In the genomic region with DNA sequence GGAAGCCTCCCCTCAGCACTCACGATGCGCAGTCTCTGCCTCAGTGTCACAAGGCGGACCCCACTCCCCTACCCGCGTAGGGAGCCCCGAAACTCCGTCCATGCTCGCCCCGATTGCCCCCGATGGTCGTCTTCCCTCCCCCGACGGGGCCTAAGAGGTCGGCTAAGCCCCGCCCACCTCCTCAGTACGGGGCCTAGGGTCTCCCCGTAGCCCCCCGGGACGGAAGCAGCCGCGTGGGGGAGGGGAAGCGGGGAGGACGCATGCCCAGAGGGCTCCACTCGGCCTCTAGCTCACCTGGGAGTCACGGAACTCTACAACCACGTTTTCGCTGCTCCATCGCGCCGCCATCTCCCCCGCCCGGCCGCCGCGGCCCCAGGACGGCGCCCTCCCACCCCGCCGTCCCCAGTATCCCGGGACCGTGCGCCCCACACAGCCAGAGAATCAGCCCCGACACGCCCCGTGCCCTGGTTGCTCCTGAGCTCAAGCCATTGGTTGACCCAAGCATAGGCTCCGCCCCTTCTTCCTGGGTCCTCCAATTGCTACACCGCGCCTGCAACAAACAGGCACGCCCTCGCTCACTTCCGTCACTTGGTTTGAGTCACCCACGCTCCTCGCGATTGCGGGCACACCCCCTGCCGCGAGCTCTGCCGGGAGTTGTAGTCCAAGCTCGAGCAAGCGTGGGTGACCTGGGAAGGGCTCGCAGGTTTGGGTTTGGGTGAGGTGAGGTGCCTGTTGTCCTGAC, we compare ENCODE assay signal across 1 cellular context.
TF ChIP-seq lines count a peak whose summit lies in the region.

Gene WDR59, minus strand, starts transcription at position 454 of the 742 bp plus-strand sequence. Its CDS starts 106 bp downstream, at position 348.

TF ChIP-seq in K562, 482 proteins besides CTCF, POLR2A, EP300 and RAD21 (continued from another document and continues in another):
- TF ChIP-seq E2F6 (IDR thresholded peaks at IDR 0.05; ENCODE audit: borderline replicate concordance in 1 of 2, extremely low read depth in 1 of 2, insufficient read depth in 1 of 2, insufficient read length in 1 of 2, low read depth in 1 of 2, low read length in 1 of 2, poor library complexity in 1 of 2, severe bottlenecking in 1 of 2): peak in 1 of 2 experiments; percentile 48
- TF ChIP-seq, protein P1, sequence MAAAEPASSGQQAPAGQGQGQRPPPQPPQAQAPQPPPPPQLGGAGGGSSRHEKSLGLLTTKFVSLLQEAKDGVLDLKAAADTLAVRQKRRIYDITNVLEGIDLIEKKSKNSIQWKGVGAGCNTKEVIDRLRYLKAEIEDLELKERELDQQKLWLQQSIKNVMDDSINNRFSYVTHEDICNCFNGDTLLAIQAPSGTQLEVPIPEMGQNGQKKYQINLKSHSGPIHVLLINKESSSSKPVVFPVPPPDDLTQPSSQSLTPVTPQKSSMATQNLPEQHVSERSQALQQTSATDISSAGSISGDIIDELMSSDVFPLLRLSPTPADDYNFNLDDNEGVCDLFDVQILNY (CRISPR knock-in tag; IDR thresholded peaks at IDR 0.05): no peak
- no peak for TF ChIP-seq TSC22D4 (tag; IDR thresholded peaks at IDR 0.05)
- TF ChIP-seq NCOA6 (IDR thresholded peaks at IDR 0.05): no peak; the same call in 1 of the 2 replicates
- TF ChIP-seq, protein P2, sequence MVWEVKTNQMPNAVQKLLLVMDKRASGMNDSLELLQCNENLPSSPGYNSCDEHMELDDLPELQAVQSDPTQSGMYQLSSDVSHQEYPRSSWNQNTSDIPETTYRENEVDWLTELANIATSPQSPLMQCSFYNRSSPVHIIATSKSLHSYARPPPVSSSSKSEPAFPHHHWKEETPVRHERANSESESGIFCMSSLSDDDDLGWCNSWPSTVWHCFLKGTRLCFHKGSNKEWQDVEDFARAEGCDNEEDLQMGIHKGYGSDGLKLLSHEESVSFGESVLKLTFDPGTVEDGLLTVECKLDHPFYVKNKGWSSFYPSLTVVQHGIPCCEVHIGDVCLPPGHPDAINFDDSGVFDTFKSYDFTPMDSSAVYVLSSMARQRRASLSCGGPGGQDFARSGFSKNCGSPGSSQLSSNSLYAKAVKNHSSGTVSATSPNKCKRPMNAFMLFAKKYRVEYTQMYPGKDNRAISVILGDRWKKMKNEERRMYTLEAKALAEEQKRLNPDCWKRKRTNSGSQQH (CRISPR knock-in tag; IDR thresholded peaks at IDR 0.05): no peak
- no peak for TF ChIP-seq SETDB1 (IDR thresholded peaks at IDR 0.05; ENCODE audit: low read length)
- no peak for TF ChIP-seq ZNF76 (CRISPR knock-in tag; IDR thresholded peaks at IDR 0.05; ENCODE audit: borderline replicate concordance)
- TF ChIP-seq ZNF239 (CRISPR knock-in tag; IDR thresholded peaks at IDR 0.05): no peak
- TF ChIP-seq SLC30A9 (CRISPR knock-in tag; IDR thresholded peaks at IDR 0.05): no peak
- no peak for TF ChIP-seq ZZZ3 (IDR thresholded peaks at IDR 0.05)
- no peak for TF ChIP-seq EHMT2 (IDR thresholded peaks at IDR 0.05)
- TF ChIP-seq, protein P3, sequence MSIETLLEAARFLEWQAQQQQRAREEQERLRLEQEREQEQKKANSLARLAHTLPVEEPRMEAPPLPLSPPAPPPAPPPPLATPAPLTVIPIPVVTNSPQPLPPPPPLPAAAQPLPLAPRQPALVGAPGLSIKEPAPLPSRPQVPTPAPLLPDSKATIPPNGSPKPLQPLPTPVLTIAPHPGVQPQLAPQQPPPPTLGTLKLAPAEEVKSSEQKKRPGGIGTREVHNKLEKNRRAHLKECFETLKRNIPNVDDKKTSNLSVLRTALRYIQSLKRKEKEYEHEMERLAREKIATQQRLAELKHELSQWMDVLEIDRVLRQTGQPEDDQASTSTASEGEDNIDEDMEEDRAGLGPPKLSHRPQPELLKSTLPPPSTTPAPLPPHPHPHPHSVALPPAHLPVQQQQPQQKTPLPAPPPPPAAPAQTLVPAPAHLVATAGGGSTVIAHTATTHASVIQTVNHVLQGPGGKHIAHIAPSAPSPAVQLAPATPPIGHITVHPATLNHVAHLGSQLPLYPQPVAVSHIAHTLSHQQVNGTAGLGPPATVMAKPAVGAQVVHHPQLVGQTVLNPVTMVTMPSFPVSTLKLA (conservative IDR thresholded peaks at IDR 0.05): peak; percentile 92 to 95
- TF ChIP-seq KDM5B (IDR thresholded peaks at IDR 0.05; ENCODE audit: insufficient replicate concordance, low read depth, low read length): peak; percentile 88
- TF ChIP-seq ADNP (tag; IDR thresholded peaks at IDR 0.05): no peak
- TF ChIP-seq ZC3H4 (CRISPR knock-in tag; IDR thresholded peaks at IDR 0.05; ENCODE audit: borderline replicate concordance): peak; percentile 56; the same call in 1 of the 2 replicates
- no peak for TF ChIP-seq ZNF175 (CRISPR knock-in tag; IDR thresholded peaks at IDR 0.05; ENCODE audit: low read depth)
- peak; percentile 59; the same call in 1 of the 2 replicates for TF ChIP-seq PHF21A (IDR thresholded peaks at IDR 0.05; ENCODE audit: borderline replicate concordance, low read depth)
- TF ChIP-seq, protein P4, sequence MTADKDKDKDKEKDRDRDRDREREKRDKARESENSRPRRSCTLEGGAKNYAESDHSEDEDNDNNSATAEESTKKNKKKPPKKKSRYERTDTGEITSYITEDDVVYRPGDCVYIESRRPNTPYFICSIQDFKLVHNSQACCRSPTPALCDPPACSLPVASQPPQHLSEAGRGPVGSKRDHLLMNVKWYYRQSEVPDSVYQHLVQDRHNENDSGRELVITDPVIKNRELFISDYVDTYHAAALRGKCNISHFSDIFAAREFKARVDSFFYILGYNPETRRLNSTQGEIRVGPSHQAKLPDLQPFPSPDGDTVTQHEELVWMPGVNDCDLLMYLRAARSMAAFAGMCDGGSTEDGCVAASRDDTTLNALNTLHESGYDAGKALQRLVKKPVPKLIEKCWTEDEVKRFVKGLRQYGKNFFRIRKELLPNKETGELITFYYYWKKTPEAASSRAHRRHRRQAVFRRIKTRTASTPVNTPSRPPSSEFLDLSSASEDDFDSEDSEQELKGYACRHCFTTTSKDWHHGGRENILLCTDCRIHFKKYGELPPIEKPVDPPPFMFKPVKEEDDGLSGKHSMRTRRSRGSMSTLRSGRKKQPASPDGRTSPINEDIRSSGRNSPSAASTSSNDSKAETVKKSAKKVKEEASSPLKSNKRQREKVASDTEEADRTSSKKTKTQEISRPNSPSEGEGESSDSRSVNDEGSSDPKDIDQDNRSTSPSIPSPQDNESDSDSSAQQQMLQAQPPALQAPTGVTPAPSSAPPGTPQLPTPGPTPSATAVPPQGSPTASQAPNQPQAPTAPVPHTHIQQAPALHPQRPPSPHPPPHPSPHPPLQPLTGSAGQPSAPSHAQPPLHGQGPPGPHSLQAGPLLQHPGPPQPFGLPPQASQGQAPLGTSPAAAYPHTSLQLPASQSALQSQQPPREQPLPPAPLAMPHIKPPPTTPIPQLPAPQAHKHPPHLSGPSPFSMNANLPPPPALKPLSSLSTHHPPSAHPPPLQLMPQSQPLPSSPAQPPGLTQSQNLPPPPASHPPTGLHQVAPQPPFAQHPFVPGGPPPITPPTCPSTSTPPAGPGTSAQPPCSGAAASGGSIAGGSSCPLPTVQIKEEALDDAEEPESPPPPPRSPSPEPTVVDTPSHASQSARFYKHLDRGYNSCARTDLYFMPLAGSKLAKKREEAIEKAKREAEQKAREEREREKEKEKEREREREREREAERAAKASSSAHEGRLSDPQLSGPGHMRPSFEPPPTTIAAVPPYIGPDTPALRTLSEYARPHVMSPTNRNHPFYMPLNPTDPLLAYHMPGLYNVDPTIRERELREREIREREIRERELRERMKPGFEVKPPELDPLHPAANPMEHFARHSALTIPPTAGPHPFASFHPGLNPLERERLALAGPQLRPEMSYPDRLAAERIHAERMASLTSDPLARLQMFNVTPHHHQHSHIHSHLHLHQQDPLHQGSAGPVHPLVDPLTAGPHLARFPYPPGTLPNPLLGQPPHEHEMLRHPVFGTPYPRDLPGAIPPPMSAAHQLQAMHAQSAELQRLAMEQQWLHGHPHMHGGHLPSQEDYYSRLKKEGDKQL (CRISPR knock-in tag; IDR thresholded peaks at IDR 0.05; ENCODE audit: borderline replicate concordance): no peak
- TF ChIP-seq FOXO4 (CRISPR knock-in tag; IDR thresholded peaks at IDR 0.05): no peak
- no peak for TF ChIP-seq KDM4B (IDR thresholded peaks at IDR 0.05; ENCODE audit: borderline replicate concordance in 2 of 2, low read depth in 1 of 2)
- TF ChIP-seq ZNF436 (CRISPR knock-in tag; IDR thresholded peaks at IDR 0.05): no peak
- peak; percentile 40 for TF ChIP-seq MEIS2 (IDR thresholded peaks at IDR 0.05; ENCODE audit: partially characterized antibody)
- TF ChIP-seq ZNF707 (CRISPR knock-in tag; conservative IDR thresholded peaks at IDR 0.05): no peak
- TF ChIP-seq ZNF785 (CRISPR knock-in tag; IDR thresholded peaks at IDR 0.05): no peak
- no peak for TF ChIP-seq ILF3 (IDR thresholded peaks at IDR 0.05; ENCODE audit: borderline replicate concordance)
- TF ChIP-seq ZKSCAN1 (IDR thresholded peaks at IDR 0.05; ENCODE audit: low read depth, low read length): no peak
- TF ChIP-seq THRAP3 (IDR thresholded peaks at IDR 0.05; ENCODE audit: borderline replicate concordance): no peak
- TF ChIP-seq ZNF512 (tag; IDR thresholded peaks at IDR 0.05): no peak
- no peak for TF ChIP-seq PURB (CRISPR knock-in tag; IDR thresholded peaks at IDR 0.05; ENCODE audit: low read depth)
- no peak for TF ChIP-seq RHOXF2B (CRISPR knock-in tag; conservative IDR thresholded peaks at IDR 0.05)
- TF ChIP-seq SAP30 (IDR thresholded peaks at IDR 0.05; ENCODE audit: borderline replicate concordance, insufficient read depth, low read depth, low read length, poor library complexity, severe bottlenecking): peak; percentile 39
- no peak for TF ChIP-seq XRCC3 (IDR thresholded peaks at IDR 0.05)
- peak; percentile 82 for TF ChIP-seq ELF1 (tag; IDR thresholded peaks at IDR 0.05)
- TF ChIP-seq, protein P5, sequence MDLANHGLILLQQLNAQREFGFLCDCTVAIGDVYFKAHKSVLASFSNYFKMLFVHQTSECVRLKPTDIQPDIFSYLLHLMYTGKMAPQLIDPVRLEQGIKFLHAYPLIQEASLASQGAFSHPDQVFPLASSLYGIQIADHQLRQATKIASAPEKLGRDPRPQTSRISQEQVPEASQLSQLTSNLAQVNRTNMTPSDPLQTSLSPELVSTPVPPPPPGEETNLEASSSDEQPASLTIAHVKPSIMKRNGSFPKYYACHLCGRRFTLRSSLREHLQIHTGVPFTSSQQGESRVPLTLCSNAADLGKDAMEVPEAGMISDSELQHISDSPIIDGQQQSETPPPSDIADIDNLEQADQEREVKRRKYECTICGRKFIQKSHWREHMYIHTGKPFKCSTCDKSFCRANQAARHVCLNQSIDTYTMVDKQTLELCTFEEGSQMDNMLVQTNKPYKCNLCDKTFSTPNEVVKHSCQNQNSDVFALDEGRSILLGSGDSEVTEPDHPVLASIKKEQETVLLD (IDR thresholded peaks at IDR 0.05): no peak
- no peak for TF ChIP-seq ZC3H8 (IDR thresholded peaks at IDR 0.05)
- TF ChIP-seq KLF13 (tag; IDR thresholded peaks at IDR 0.05; ENCODE audit: borderline replicate concordance, low read depth): peak; percentile 94
- TF ChIP-seq NFE2L1 (tag; IDR thresholded peaks at IDR 0.05; ENCODE audit: borderline replicate concordance, low read depth): no peak
- no peak for TF ChIP-seq ASH1L (IDR thresholded peaks at IDR 0.05; ENCODE audit: borderline replicate concordance, low read depth, partially characterized antibody)
- peak; percentile 87; the same call in 1 of the 2 replicates for TF ChIP-seq CREB3L1 (IDR thresholded peaks at IDR 0.05; ENCODE audit: borderline replicate concordance, low read depth)
- peak; percentile 76 for TF ChIP-seq MYC (IDR thresholded peaks at IDR 0.05; ENCODE audit: low read depth, low read length)
- no peak for TF ChIP-seq MYC (CRISPR knock-in tag; IDR thresholded peaks at IDR 0.05; ENCODE audit: borderline replicate concordance, low read depth)
- no peak for TF ChIP-seq NONO (IDR thresholded peaks at IDR 0.05; ENCODE audit: low read depth in 2 of 2, low read length in 1 of 2)
- no peak for TF ChIP-seq ZNF586 (CRISPR knock-in tag; conservative IDR thresholded peaks at IDR 0.05)
